Comparison of ENCODE assay signal across 8 cellular contexts in the genomic region with DNA sequence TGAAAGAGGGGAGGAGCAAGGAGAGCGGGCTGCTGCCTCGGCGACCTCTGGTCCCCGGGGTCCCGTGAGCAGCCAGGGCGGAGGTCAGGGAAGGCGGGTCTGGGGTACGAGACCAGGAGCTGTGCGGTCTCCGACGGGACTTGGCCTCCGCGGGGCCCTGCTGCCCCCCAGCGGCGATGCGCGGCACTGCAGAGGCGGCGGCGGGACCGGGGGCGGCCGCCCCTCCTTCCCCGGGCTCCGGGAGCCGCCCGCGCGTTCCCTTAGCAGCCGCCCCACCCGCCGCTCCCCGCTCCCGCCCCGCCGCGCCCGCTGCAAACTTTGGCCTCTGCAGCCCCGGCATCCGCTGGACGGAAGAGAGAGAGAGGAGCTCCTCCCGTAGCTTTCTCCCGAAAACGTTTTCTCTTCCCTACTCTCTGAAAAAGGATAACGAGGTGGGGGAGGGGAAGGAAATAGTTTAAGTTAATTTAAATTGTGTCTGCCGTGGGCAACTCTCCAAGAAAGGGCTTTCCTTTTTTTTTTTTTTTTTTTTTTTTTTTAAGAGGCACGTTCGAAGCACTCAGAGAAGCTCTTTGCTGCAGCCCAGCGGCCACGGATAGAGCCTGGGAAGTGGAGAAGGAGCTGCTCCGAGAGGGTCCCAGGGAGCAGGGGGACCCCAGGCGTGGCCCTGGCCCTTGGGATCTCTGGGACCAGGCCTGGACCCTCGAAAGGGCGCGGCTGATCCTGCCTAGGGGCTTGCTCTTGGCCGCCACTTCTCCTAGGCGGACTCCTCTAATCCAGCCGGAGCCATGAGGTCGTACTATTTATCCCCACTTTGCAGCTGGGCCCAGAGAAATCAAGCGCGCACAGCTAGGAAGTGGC. TPM values are rescaled to one million over a fixed set of nuclear protein-coding genes. Genes with fewer than 3 reads are reported as not detected.
A peak's percentile ranks its signal among the peaks of the same experiment; 100 is the strongest.
DNase-seq lines count a peak whose midpoint lies in the region; ATAC-seq and TF ChIP-seq lines count a peak whose summit lies in the region.

No MANE protein-coding gene starts in this region.

- H3K27ac Mint-ChIP-seq in MCF 10A (ENCODE audit: low read depth, unreplicated experiment) (no peak overlapping the region), immature natural killer cell (peak overlapping the region in 1 of 6 donors; percentile 12)

- H3K27me3 Mint-ChIP-seq in MCF 10A (ENCODE audit: insufficient read depth, unreplicated experiment) = peaks cover 28% of the 10 kb centered on the region
- H3K27me3 Mint-ChIP-seq in immature natural killer cell (ENCODE audit: low read depth in 3 of 3) = peaks cover 3 to 7% (median 3%) of the 10 kb centered on the region in 3 donors

- peak; percentile 88 for DNase-seq in AG08395 (ENCODE audit: low spot score)
- peak; percentile 34 for DNase-seq in NCI-H1092 treated with DMSO at 0.1 percent for 48 hours (lab: John Stamatoyannopoulos, UW)
- DNase-seq in MCF 10A (ENCODE audit: unreplicated experiment) = peak; percentile 49
- DNase-seq in immature natural killer cell = peak; percentile 56 to 66 (median 66)
- peak; percentile 63 to 76 for DNase-seq in stimulated activated CD4-positive, alpha-beta T cell treated with anti-CD3 and anti-CD28 coated beads, Interleukin-12 subunit alpha, Interleukin-12 subunit beta, amount 100 ng/mL, for 24 hours (ENCODE audit: low read depth in 2 of 2)

- H3K27ac ChIP-seq in VCaP = no peak overlapping the region

- H3K9me3 Mint-ChIP-seq in MCF 10A (ENCODE audit: unreplicated experiment) = no peaks in the 10 kb centered on the region
- H3K9me3 Mint-ChIP-seq in immature natural killer cell = no peaks in the 10 kb centered on the region

- intact Hi-C loops in MCF 10A (cut with micrococcal nuclease) = loop anchor here (1.0 kb wide), 2 partner anchors 1272 to 1834 kb away; no protein-coding TSS in a partner anchor

- H3K36me3 Mint-ChIP-seq in MCF 10A (ENCODE audit: insufficient read depth, unreplicated experiment) (peaks cover 7% of the 10 kb centered on the region), immature natural killer cell (no peaks in the 10 kb centered on the region)

- H3K4me3 Mint-ChIP-seq in MCF 10A (ENCODE audit: unreplicated experiment) = no peak overlapping the region
- H3K4me3 Mint-ChIP-seq in immature natural killer cell = peak overlapping the region; percentile 59 to 75 (median 73)

- no TSS peak for BruUV-seq in MCF 10A (replicated peaks; lab: Mats Ljungman, UMichigan)

- peak; percentile 64 for ATAC-seq in GM19372 (IDR thresholded peaks at IDR 0.05; ENCODE audit: low read depth, unreplicated experiment)
- ATAC-seq in HG03457 (IDR thresholded peaks at IDR 0.05; ENCODE audit: unreplicated experiment) = no peak

- POLR2A ChIA-PET in MCF 10A (lab: Yijun Ruan, JAX) = no interaction called here

- CTCF ChIA-PET in MCF 10A (lab: Yijun Ruan, JAX) = interaction anchor here (0.5 to 2.7 kb wide), 20 partner anchors 11 to 1835 kb away, joined by 3 to 12 read pairs (median 3); no protein-coding TSS in a partner anchor

- TF ChIP-seq CTCF in VCaP (conservative IDR thresholded peaks at IDR 0.05) (peak; percentile 85), MCF 10A (IDR thresholded peaks at IDR 0.05; ENCODE audit: unreplicated experiment) (peak; percentile 97)

- H3K4me1 Mint-ChIP-seq in MCF 10A (ENCODE audit: insufficient read depth, unreplicated experiment) (no peaks in the 10 kb centered on the region), immature natural killer cell (peaks cover 5 to 7% of the 10 kb centered on the region in 2 donors)

RNA-seq across cellular contexts. Expression of a gene that starts 43.2 kb away (rescaled TPM):
- not detected in 2 replicates for total RNA-seq in MCF 10A (2022)
- polyA plus RNA-seq in immature natural killer cell = not detected

Comparison
In these comparisons a context has a peak if more than half of its experiments do, and no peak if none do; other contexts are left out.
1. DNase-seq: peak in every context shown above with its lines; median percentile 88 in AG08395; 70 in stimulated activated CD4-positive, alpha-beta T cell treated with anti-CD3 and anti-CD28 coated beads, Interleukin-12 subunit alpha, Interleukin-12 subunit beta, amount 100 ng/mL, for 24 hours; 66 in immature natural killer cell; 49 in MCF 10A; 34 in NCI-H1092 treated with DMSO at 0.1 percent for 48 hours.